Comparison of ENCODE assay signal across 12 cellular contexts in the genomic region with DNA sequence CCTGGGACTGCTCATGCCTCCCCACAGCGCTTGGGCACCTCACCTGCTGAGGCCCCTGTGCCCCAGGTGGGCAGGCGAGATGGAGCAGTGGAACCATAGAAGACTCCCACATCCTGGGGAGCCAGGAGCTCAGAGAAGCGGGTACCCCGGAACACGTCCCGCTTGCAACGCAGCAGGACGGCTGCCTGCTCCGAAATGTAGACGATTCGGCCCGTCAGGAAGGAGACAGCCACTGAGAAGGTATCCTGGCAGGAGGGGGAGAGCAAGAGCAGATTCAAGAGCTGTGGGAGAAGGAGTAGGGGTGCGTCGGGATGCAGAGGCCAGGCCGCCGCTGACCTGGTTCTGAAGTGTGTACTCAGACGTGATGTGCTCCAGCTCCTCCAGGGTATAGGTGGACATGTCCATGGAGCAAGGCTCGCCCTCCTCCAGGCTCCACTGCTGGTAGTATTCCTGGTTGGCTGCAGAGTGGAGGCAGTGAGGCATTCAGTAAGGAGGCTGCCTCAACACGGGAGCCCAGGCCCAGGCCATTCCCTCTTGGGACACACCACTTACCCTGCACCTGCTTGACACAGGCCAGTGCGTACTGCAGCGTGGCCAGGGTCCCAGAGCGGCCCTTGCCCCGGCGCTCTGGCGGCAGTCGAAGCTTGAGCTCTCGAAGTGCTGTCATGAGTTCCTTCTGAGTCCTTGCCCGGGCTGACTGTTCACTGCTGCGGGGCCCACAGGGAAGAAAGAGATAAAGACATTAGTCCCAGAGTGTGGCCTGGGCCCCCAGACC. TPM values are rescaled to one million over a fixed set of nuclear protein-coding genes. Genes with fewer than 3 reads are reported as not detected.
DNase-seq lines count a peak whose midpoint lies in the region; ATAC-seq and TF ChIP-seq lines count a peak whose summit lies in the region.
"Had no signal": no experiment of that assay in that cellular context is flagged by ENCODE, and none has a peak within 500 bp of the region (broad histone marks: within the 10 kb centered on the region; RNA-seq: fewer than 3 reads in every experiment).

No MANE protein-coding gene starts in this region.

- H3K27ac Mint-ChIP-seq in GM23338: no peak overlapping the region
- peak overlapping the region; percentile 11 for H3K27ac Mint-ChIP-seq in activated naive CD8-positive, alpha-beta T cell treated with anti-CD3 and anti-CD28 coated beads, Interleukin-2, amount 50 U/mL, for 24 hours

- no peaks in the 10 kb centered on the region for H3K36me3 ChIP-seq in GM23338 (ENCODE audit: insufficient read depth)
- peaks cover 8% of the 10 kb centered on the region for H3K36me3 ChIP-seq in MG63

- intact Hi-C loops in posterior vena cava (cut with DNase I): loop anchor here in 1 of 2 donors (5.0 kb wide), 1 partner anchor 917 kb away; the partner anchor contains the start of gene DVL2

- H3K27ac ChIP-seq in GM23338 (ENCODE audit: low read depth): no peak overlapping the region

- H3K79me2 ChIP-seq in GM23338 (replicated peaks; ENCODE audit: insufficient read depth): peaks cover 4% of the 10 kb centered on the region; the same call in 1 of the 2 replicates

- ATAC-seq in GM23338: no peak
- no peak for ATAC-seq in activated naive CD8-positive, alpha-beta T cell treated with anti-CD3 and anti-CD28 coated beads, Interleukin-2, amount 50 U/mL, for 24 hours
- no peak for ATAC-seq in GM18519 (IDR thresholded peaks at IDR 0.05; ENCODE audit: low FRiP score, unreplicated experiment)
- ATAC-seq: left lung, sciatic nerve had no signal

- no peaks in the 10 kb centered on the region for H3K9me2 ChIP-seq in GM23338 (ENCODE audit: insufficient read depth)

- peaks cover 17% of the 10 kb centered on the region for H3K4me1 ChIP-seq in GM23338 (ENCODE audit: insufficient read depth)

- peaks cover 17% of the 10 kb centered on the region for H3K4me1 Mint-ChIP-seq in GM23338
- peaks cover 42% of the 10 kb centered on the region for H3K4me1 Mint-ChIP-seq in activated naive CD8-positive, alpha-beta T cell treated with anti-CD3 and anti-CD28 coated beads, Interleukin-2, amount 50 U/mL, for 24 hours

- H3K4me3 Mint-ChIP-seq in GM23338: peak overlapping the region; percentile 2; the same call in 1 of the 3 replicates
- H3K4me3 Mint-ChIP-seq in activated naive CD8-positive, alpha-beta T cell treated with anti-CD3 and anti-CD28 coated beads, Interleukin-2, amount 50 U/mL, for 24 hours: no peak overlapping the region

- DNase-seq in GM23338 (ENCODE audit: low spot score): no peak
- no peak for DNase-seq in activated naive CD8-positive, alpha-beta T cell treated with anti-CD3 and anti-CD28 coated beads, Interleukin-2, amount 50 U/mL, for 24 hours
- peak; percentile 79 for DNase-seq in posterior vena cava (ENCODE audit: low spot score)
- DNase-seq in MG63: no peak
- DNase-seq in HuH-7 (ENCODE audit: low spot score): no peak
- DNase-seq: activated CD4-positive, CD25-positive, alpha-beta regulatory T cell treated with anti-CD3 and anti-CD28 coated beads, Interleukin-2, amount 50 U/mL, for 72 hours; NCI-H2171; SHP77 treated with DMSO at 0.1 percent for 48 hours had no signal

- H3K27me3 ChIP-seq in GM23338 (ENCODE audit: insufficient read depth) (no peaks in the 10 kb centered on the region), MG63 (no peaks in the 10 kb centered on the region)
- H3K27me3 ChIP-seq: left lung had no signal

- H2AFZ ChIP-seq in GM23338: no peak overlapping the region

- no peaks in the 10 kb centered on the region; the same call in 2 of the 3 replicates for H3K9me3 Mint-ChIP-seq in GM23338
- no peaks in the 10 kb centered on the region for H3K9me3 Mint-ChIP-seq in activated naive CD8-positive, alpha-beta T cell treated with anti-CD3 and anti-CD28 coated beads, Interleukin-2, amount 50 U/mL, for 24 hours

- peaks cover 29% of the 10 kb centered on the region; the same call in 1 of the 2 replicates for H3F3A ChIP-seq in GM23338 (replicated peaks; ENCODE audit: low read depth)

- H3K4me3 ChIP-seq in GM23338 (no peak overlapping the region), MG63 (no peak overlapping the region)

- no peak for TF ChIP-seq CTCF in GM23338 (conservative IDR thresholded peaks at IDR 0.05; ENCODE audit: low read depth in 2 of 2)

- no peak overlapping the region for H3K4me2 ChIP-seq in GM23338

- peaks cover 23% of the 10 kb centered on the region for H3K27me3 Mint-ChIP-seq in GM23338 (ENCODE audit: insufficient read depth, low read depth, poor library complexity)
- no peaks in the 10 kb centered on the region for H3K27me3 Mint-ChIP-seq in activated naive CD8-positive, alpha-beta T cell treated with anti-CD3 and anti-CD28 coated beads, Interleukin-2, amount 50 U/mL, for 24 hours

- H3K9me3 ChIP-seq in MG63: no peaks in the 10 kb centered on the region
- H3K9me3 ChIP-seq: left lung had no signal

- H4K20me1 ChIP-seq in GM23338 (replicated peaks; ENCODE audit: insufficient read depth): no peaks in the 10 kb centered on the region; the same call in 1 of the 2 replicates

- H3K36me3 Mint-ChIP-seq in GM23338 (ENCODE audit: low read depth): peaks cover 36% of the 10 kb centered on the region
- H3K36me3 Mint-ChIP-seq in activated naive CD8-positive, alpha-beta T cell treated with anti-CD3 and anti-CD28 coated beads, Interleukin-2, amount 50 U/mL, for 24 hours (ENCODE audit: low read depth): peaks cover 28% of the 10 kb centered on the region

TF ChIP-seq in GM23338, 12 proteins besides CTCF, POLR2A, EP300 and RAD21:
- TF ChIP-seq POLR2AphosphoS5 (IDR thresholded peaks at IDR 0.05; ENCODE audit: low read depth): no peak

RNA-seq across cellular contexts. Expression of gene PER1, which starts 2.6 kb away (rescaled TPM):
- 36.1 and 40.5 TPM in 2 replicates for total RNA-seq in GM23338 (2014; rRNA removed; shearing (Covaris generic))
- 12.2 and 12.4 TPM in 2 replicates for polyA plus RNA-seq in GM23338 (2016; fragmentation: Nextera tagmentation; extraction: Ambion mirVana)
- total RNA-seq in posterior vena cava: 100 to 1,000 TPM; 203 to 206 TPM
- total RNA-seq in MG63 (2014; rRNA removed; shearing (Covaris generic); ENCODE audit: low replicate concordance): 1.3 and 7.9 TPM in 2 replicates

RNA-seq across cellular contexts. Expression of gene VAMP2, which starts 13.1 kb away (rescaled TPM):
- 6.9 and 9.8 TPM in 2 replicates for total RNA-seq in GM23338 (2014; rRNA removed; shearing (Covaris generic))
- 25.4 and 32.3 TPM in 2 replicates for polyA plus RNA-seq in GM23338 (2016; fragmentation: Nextera tagmentation; extraction: Ambion mirVana)
- total RNA-seq in posterior vena cava: 10 to 100 TPM; 66.7 to 80.1 TPM
- 0.59 and 3.2 TPM in 2 replicates for total RNA-seq in MG63 (2014; rRNA removed; shearing (Covaris generic); ENCODE audit: low replicate concordance)

RNA-seq across cellular contexts. Expression of gene HES7, which starts 25.7 kb away (rescaled TPM):
- total RNA-seq in GM23338 (2014; rRNA removed; shearing (Covaris generic)): 0.14 TPM in 1 of 2 replicates, not detected in the other
- polyA plus RNA-seq in GM23338 (2016; fragmentation: Nextera tagmentation; extraction: Ambion mirVana): 0.24 TPM in 1 of 2 replicates, not detected in the other
- total RNA-seq in posterior vena cava: under 1 TPM in 1 of 2 donors, not detected in 1; 0.67 TPM
- not detected in 2 replicates for total RNA-seq in MG63 (2014; rRNA removed; shearing (Covaris generic); ENCODE audit: low replicate concordance)
- total RNA-seq: fibroblast of villous mesenchyme had no signal

RNA-seq across cellular contexts. Expression of gene TMEM107, which starts 26.6 kb away (rescaled TPM):
- total RNA-seq in GM23338 (2014; rRNA removed; shearing (Covaris generic)): 11.0 and 20.4 TPM in 2 replicates
- polyA plus RNA-seq in GM23338 (2016; fragmentation: Nextera tagmentation; extraction: Ambion mirVana): 10.8 and 16.3 TPM in 2 replicates
- 10 to 100 TPM; 12.9 to 16.4 TPM for total RNA-seq in posterior vena cava
- total RNA-seq in MG63 (2014; rRNA removed; shearing (Covaris generic); ENCODE audit: low replicate concordance): 17.6 and 25.6 TPM in 2 replicates

RNA-seq across cellular contexts. Expression of gene ALOXE3, which starts 31.3 kb away (rescaled TPM):
- total RNA-seq in GM23338 (2014; rRNA removed; shearing (Covaris generic)): 0.10 and 1.6 TPM in 2 replicates
- polyA plus RNA-seq in GM23338 (2016; fragmentation: Nextera tagmentation; extraction: Ambion mirVana): 0.27 TPM in 1 of 2 replicates, not detected in the other
- total RNA-seq in posterior vena cava: not detected
- total RNA-seq in MG63 (2014; rRNA removed; shearing (Covaris generic); ENCODE audit: low replicate concordance): not detected in 2 replicates
- total RNA-seq: fibroblast of villous mesenchyme, sciatic nerve had no signal
